2 cellular contexts compared by ENCODE assay signal in the genomic region with DNA sequence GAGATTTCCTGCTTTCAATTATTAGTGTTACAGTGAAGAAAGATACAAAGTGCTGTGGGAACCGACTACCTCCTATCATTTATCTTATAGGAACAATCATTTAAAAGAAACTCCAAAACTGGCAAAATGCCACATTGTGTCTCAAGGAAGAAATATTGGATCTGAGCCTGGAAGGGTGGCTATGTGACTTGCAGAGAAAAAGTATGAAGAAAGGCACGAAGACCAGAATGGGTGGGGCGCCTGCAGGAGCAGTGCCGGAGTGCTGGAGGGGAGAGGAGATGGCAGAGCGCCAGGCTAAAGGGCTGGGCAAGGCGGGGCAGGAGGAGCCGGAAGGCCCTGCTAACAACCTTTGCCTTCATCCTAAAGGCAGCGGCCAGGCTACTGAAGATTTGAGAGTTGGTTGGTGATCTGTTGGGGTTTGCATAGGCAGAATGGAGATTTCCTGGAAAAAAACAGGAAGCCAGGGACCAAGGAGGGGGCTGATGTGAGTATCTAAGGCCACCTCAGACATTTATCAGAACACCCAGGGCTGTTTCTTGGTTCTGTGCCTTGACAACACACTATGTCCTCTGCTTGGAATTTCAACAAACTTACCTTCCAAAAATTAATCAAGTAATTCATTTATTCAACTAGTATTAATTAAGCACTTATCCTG.
TF ChIP-seq lines count a peak whose summit lies in the region.

No MANE protein-coding gene starts in this region.

TF ChIP-seq in HCT116, 20 proteins besides CTCF, POLR2A, EP300 and RAD21:
- TF ChIP-seq SP1 (IDR thresholded peaks at IDR 0.05; ENCODE audit: low read depth) (peak; percentile 62), ZFX (IDR thresholded peaks at IDR 0.05) (no peak), EGR1 (IDR thresholded peaks at IDR 0.05; ENCODE audit: low read depth) (no peak), ELF1 (IDR thresholded peaks at IDR 0.05; ENCODE audit: borderline replicate concordance, low read depth) (no peak), POLR2AphosphoS5 (IDR thresholded peaks at IDR 0.05; ENCODE audit: low read depth, low read length) (no peak), SIN3A (IDR thresholded peaks at IDR 0.05; ENCODE audit: low read depth) (no peak), SRF (IDR thresholded peaks at IDR 0.05; ENCODE audit: low read depth) (no peak), JUND (IDR thresholded peaks at IDR 0.05) (0 out of 2 replicates have a peak, but pooled peaks have one; percentile 20), EZH2phosphoT487 (IDR thresholded peaks at IDR 0.05; ENCODE audit: borderline replicate concordance) (no peak), TCF7L2 (IDR thresholded peaks at IDR 0.05; ENCODE audit: borderline replicate concordance, extremely low read depth, insufficient read depth, insufficient read length) (peak; percentile 39), CEBPB (IDR thresholded peaks at IDR 0.05; ENCODE audit: low read depth) (peak; percentile 25; the same call in 1 of the 2 replicates), FOSL1 (IDR thresholded peaks at IDR 0.05; ENCODE audit: low read depth) (no peak), CBX3 (IDR thresholded peaks at IDR 0.05; ENCODE audit: low read depth) (peak; percentile 31; the same call in 1 of the 2 replicates), MAX (IDR thresholded peaks at IDR 0.05) (peak; percentile 47; the same call in 1 of the 2 replicates)
- TF ChIP-seq, protein P1, sequence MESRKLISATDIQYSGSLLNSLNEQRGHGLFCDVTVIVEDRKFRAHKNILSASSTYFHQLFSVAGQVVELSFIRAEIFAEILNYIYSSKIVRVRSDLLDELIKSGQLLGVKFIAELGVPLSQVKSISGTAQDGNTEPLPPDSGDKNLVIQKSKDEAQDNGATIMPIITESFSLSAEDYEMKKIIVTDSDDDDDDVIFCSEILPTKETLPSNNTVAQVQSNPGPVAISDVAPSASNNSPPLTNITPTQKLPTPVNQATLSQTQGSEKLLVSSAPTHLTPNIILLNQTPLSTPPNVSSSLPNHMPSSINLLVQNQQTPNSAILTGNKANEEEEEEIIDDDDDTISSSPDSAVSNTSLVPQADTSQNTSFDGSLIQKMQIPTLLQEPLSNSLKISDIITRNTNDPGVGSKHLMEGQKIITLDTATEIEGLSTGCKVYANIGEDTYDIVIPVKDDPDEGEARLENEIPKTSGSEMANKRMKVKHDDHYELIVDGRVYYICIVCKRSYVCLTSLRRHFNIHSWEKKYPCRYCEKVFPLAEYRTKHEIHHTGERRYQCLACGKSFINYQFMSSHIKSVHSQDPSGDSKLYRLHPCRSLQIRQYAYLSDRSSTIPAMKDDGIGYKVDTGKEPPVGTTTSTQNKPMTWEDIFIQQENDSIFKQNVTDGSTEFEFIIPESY (IDR thresholded peaks at IDR 0.05; ENCODE audit: extremely low read depth, insufficient replicate concordance, low read length): no peak

TF ChIP-seq in SK-N-SH, 30 proteins besides CTCF, POLR2A, EP300 and RAD21:
- TF ChIP-seq SMC3 (IDR thresholded peaks at IDR 0.05; ENCODE audit: low read depth, low read length) (no peak), NRF1 (IDR thresholded peaks at IDR 0.05; ENCODE audit: low read depth, low read length) (no peak), GATA2 (CRISPR knock-in tag; IDR thresholded peaks at IDR 0.05) (no peak), MEF2A (IDR thresholded peaks at IDR 0.05; ENCODE audit: borderline replicate concordance, low read depth) (no peak), FOXJ3 (CRISPR knock-in tag; IDR thresholded peaks at IDR 0.05) (no peak), EZH2phosphoT487 (IDR thresholded peaks at IDR 0.05; ENCODE audit: borderline replicate concordance, low read depth) (no peak), TCF12 (IDR thresholded peaks at IDR 0.05) (0 out of 2 replicates have a peak, but pooled peaks have one; percentile 30), TAF1 (IDR thresholded peaks at IDR 0.05; ENCODE audit: borderline replicate concordance, low read depth, low read length) (no peak), JUND (IDR thresholded peaks at IDR 0.05) (no peak), MXI1 (IDR thresholded peaks at IDR 0.05; ENCODE audit: low read depth, low read length) (no peak), NFIC (IDR thresholded peaks at IDR 0.05; ENCODE audit: borderline replicate concordance) (peak; percentile 80), RFX5 (IDR thresholded peaks at IDR 0.05; ENCODE audit: low read length) (no peak)
- TF ChIP-seq, protein P2, sequence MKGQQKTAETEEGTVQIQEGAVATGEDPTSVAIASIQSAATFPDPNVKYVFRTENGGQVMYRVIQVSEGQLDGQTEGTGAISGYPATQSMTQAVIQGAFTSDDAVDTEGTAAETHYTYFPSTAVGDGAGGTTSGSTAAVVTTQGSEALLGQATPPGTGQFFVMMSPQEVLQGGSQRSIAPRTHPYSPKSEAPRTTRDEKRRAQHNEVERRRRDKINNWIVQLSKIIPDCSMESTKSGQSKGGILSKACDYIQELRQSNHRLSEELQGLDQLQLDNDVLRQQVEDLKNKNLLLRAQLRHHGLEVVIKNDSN (IDR thresholded peaks at IDR 0.05; ENCODE audit: borderline replicate concordance, low read depth): no peak
- TF ChIP-seq, protein P3, sequence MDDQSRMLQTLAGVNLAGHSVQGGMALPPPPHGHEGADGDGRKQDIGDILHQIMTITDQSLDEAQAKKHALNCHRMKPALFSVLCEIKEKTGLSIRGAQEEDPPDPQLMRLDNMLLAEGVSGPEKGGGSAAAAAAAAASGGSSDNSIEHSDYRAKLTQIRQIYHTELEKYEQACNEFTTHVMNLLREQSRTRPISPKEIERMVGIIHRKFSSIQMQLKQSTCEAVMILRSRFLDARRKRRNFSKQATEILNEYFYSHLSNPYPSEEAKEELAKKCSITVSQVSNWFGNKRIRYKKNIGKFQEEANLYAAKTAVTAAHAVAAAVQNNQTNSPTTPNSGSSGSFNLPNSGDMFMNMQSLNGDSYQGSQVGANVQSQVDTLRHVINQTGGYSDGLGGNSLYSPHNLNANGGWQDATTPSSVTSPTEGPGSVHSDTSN (IDR thresholded peaks at IDR 0.05): peak; percentile 39; the same call in 1 of the 2 replicates
TF ChIP-seq in SK-N-SH: peak in this region for 3.
